In the genomic region with DNA sequence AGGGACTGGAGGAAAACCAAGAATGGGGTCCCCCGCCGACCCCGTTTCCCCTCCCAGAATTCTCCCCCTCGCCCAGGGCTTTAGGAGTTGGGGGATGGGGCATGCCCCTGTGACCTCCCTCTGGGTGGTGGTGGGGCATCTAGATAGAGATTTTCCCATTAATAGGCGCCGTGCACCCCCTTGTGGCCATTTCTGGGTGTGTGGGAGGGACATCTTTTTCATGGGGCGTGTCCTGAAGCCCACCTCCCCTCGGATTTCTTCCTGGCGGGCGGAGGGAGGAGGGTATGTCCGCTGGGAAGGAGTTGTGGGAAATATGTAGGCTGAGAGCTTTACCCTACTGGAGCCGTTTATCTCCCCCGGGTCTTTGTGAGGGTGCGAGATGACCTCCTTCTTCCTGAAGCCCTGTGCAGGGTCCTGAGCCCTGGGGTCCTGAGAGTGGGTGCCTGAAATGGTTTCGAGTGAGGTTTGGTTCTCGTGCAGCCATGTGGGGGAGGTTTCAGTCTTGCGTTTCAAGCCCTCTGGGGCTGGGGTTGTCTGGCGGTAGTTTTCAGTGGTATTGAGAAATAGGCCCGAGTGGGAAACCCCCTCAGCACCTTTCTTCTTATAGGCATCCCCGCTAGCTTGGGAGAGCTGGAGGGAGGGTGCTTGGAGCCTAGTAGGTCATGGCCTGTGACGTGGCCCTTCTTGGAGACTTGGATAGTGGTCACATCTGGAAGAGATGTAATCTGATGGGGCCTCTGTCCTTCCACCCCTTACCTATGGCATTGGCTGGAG, we compare ENCODE assay signal across 8 cellular contexts. TPM values are rescaled to one million over a fixed set of nuclear protein-coding genes. Genes with fewer than 3 reads are reported as not detected.
DNase-seq lines count a peak whose midpoint lies in the region; ATAC-seq and TF ChIP-seq lines count a peak whose summit lies in the region.

No MANE protein-coding gene starts in this region.

- H3K36me3 Mint-ChIP-seq in WTC11 = peaks cover 26% of the 10 kb centered on the region

- peak overlapping the region; percentile 100 for H3K4me3 ChIP-seq in cardiac fibroblast (replicated peaks in 1 of 2; ENCODE audit: low read depth in 2 of 2, low read length in 2 of 2)

- TF ChIP-seq CTCF in WTC11 (IDR thresholded peaks at IDR 0.05) = peak; percentile 75; the same call in 1 of the 2 replicates
- peak; percentile 58 for TF ChIP-seq CTCF in cardiac fibroblast (IDR thresholded peaks at IDR 0.05; ENCODE audit: low read depth, low read length)

- peak; percentile 3 for ATAC-seq in WTC11
- ATAC-seq in HG03196 (IDR thresholded peaks at IDR 0.05; ENCODE audit: unreplicated experiment) = no peak

- DNase-seq in NCI-H2081 (lab: John Stamatoyannopoulos, UW) (peak; percentile 53 to 64), NCI-H2081 treated with DMSO at 0.1 percent for 48 hours (lab: John Stamatoyannopoulos, UW) (no peak), NCI-H2107 (lab: John Stamatoyannopoulos, UW) (peak; percentile 60), WTC11 (ENCODE audit: low spot score) (peak; percentile 95), cardiac fibroblast (ENCODE audit: low read depth in 2 of 2) (peak; percentile 57 to 77), kidney tubule cell (ENCODE audit: low spot score) (peak; percentile 67)
- peak; percentile 84 for DNase-seq in stimulated activated CD4-positive, alpha-beta T cell treated with anti-CD3 and anti-CD28 coated beads, Interleukin-1b, Interleukin-23, amount 100 ng/mL, for 48 hours

- H3K4me3 Mint-ChIP-seq in WTC11 = peak overlapping the region; percentile 88

- no peaks in the 10 kb centered on the region for H3K9me3 Mint-ChIP-seq in WTC11

- no peaks in the 10 kb centered on the region for H3K27me3 Mint-ChIP-seq in WTC11 (ENCODE audit: low read depth)

- H3K4me1 Mint-ChIP-seq in WTC11 = peaks cover 26% of the 10 kb centered on the region

- CTCF ChIA-PET in WTC11 (lab: Charles Lee) = interaction anchor here (0.7 to 10.7 kb wide), 14 partner anchors 11 to 470 kb away, joined by 3 to 108 read pairs (median 4); a partner anchor contains a TSS

- POLR2A ChIA-PET in WTC11 (lab: Charles Lee) = interaction anchor here (1.0 to 3.4 kb wide), 5 partner anchors 12 to 98 kb away, joined by 4 to 30 read pairs (median 6); a partner anchor contains a TSS

- peak overlapping the region; percentile 91 for H3K27ac Mint-ChIP-seq in WTC11

TF ChIP-seq in WTC11, 78 proteins besides CTCF, POLR2A, EP300 and RAD21 (continues in another document):
- TF ChIP-seq GTF2I (CRISPR knock-in tag; conservative IDR thresholded peaks at IDR 0.05) = no peak
- TF ChIP-seq ETV6 (CRISPR knock-in tag; IDR thresholded peaks at IDR 0.05) = no peak
- TF ChIP-seq, protein P1, sequence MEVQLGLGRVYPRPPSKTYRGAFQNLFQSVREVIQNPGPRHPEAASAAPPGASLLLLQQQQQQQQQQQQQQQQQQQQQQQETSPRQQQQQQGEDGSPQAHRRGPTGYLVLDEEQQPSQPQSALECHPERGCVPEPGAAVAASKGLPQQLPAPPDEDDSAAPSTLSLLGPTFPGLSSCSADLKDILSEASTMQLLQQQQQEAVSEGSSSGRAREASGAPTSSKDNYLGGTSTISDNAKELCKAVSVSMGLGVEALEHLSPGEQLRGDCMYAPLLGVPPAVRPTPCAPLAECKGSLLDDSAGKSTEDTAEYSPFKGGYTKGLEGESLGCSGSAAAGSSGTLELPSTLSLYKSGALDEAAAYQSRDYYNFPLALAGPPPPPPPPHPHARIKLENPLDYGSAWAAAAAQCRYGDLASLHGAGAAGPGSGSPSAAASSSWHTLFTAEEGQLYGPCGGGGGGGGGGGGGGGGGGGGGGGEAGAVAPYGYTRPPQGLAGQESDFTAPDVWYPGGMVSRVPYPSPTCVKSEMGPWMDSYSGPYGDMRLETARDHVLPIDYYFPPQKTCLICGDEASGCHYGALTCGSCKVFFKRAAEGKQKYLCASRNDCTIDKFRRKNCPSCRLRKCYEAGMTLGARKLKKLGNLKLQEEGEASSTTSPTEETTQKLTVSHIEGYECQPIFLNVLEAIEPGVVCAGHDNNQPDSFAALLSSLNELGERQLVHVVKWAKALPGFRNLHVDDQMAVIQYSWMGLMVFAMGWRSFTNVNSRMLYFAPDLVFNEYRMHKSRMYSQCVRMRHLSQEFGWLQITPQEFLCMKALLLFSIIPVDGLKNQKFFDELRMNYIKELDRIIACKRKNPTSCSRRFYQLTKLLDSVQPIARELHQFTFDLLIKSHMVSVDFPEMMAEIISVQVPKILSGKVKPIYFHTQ (CRISPR knock-in tag; IDR thresholded peaks at IDR 0.05) = 0 out of 2 replicates have a peak, but pooled peaks have one; percentile 41
- no peak for TF ChIP-seq PRRX2 (CRISPR knock-in tag; IDR thresholded peaks at IDR 0.05)
- TF ChIP-seq, protein P2, sequence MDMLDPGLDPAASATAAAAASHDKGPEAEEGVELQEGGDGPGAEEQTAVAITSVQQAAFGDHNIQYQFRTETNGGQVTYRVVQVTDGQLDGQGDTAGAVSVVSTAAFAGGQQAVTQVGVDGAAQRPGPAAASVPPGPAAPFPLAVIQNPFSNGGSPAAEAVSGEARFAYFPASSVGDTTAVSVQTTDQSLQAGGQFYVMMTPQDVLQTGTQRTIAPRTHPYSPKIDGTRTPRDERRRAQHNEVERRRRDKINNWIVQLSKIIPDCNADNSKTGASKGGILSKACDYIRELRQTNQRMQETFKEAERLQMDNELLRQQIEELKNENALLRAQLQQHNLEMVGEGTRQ (CRISPR knock-in tag; IDR thresholded peaks at IDR 0.05) = no peak
- no peak for TF ChIP-seq MYBL2 (CRISPR knock-in tag; IDR thresholded peaks at IDR 0.05)
- no peak for TF ChIP-seq NFYB (CRISPR knock-in tag; conservative IDR thresholded peaks at IDR 0.05; ENCODE audit: low read depth)
- TF ChIP-seq CREB1 (CRISPR knock-in tag; IDR thresholded peaks at IDR 0.05) = no peak
- TF ChIP-seq TEAD1 (CRISPR knock-in tag; IDR thresholded peaks at IDR 0.05) = peak; percentile 28; the same call in 1 of the 2 replicates
- no peak for TF ChIP-seq NR1H2 (CRISPR knock-in tag; IDR thresholded peaks at IDR 0.05)
- TF ChIP-seq, protein P3, sequence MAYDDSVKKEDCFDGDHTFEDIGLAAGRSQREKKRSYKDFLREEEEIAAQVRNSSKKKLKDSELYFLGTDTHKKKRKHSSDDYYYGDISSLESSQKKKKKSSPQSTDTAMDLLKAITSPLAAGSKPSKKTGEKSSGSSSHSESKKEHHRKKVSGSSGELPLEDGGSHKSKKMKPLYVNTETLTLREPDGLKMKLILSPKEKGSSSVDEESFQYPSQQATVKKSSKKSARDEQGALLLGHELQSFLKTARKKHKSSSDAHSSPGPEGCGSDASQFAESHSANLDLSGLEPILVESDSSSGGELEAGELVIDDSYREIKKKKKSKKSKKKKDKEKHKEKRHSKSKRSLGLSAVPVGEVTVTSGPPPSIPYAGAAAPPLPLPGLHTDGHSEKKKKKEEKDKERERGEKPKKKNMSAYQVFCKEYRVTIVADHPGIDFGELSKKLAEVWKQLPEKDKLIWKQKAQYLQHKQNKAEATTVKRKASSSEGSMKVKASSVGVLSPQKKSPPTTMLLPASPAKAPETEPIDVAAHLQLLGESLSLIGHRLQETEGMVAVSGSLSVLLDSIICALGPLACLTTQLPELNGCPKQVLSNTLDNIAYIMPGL (CRISPR knock-in tag; IDR thresholded peaks at IDR 0.05) = no peak
- no peak for TF ChIP-seq ESRRA (CRISPR knock-in tag; IDR thresholded peaks at IDR 0.05; ENCODE audit: borderline replicate concordance)
- no peak for TF ChIP-seq ZBTB21 (CRISPR knock-in tag; IDR thresholded peaks at IDR 0.05; ENCODE audit: borderline replicate concordance)
- TF ChIP-seq, protein P4, sequence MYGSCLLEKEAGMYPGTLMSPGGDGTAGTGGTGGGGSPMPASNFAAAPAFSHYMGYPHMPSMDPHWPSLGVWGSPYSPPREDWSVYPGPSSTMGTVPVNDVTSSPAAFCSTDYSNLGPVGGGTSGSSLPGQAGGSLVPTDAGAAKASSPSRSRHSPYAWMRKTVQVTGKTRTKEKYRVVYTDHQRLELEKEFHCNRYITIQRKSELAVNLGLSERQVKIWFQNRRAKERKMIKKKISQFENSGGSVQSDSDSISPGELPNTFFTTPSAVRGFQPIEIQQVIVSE (CRISPR knock-in tag; IDR thresholded peaks at IDR 0.05; ENCODE audit: borderline replicate concordance) = no peak
- TF ChIP-seq SP1 (CRISPR knock-in tag; conservative IDR thresholded peaks at IDR 0.05) = peak; percentile 59
- TF ChIP-seq, protein P5, sequence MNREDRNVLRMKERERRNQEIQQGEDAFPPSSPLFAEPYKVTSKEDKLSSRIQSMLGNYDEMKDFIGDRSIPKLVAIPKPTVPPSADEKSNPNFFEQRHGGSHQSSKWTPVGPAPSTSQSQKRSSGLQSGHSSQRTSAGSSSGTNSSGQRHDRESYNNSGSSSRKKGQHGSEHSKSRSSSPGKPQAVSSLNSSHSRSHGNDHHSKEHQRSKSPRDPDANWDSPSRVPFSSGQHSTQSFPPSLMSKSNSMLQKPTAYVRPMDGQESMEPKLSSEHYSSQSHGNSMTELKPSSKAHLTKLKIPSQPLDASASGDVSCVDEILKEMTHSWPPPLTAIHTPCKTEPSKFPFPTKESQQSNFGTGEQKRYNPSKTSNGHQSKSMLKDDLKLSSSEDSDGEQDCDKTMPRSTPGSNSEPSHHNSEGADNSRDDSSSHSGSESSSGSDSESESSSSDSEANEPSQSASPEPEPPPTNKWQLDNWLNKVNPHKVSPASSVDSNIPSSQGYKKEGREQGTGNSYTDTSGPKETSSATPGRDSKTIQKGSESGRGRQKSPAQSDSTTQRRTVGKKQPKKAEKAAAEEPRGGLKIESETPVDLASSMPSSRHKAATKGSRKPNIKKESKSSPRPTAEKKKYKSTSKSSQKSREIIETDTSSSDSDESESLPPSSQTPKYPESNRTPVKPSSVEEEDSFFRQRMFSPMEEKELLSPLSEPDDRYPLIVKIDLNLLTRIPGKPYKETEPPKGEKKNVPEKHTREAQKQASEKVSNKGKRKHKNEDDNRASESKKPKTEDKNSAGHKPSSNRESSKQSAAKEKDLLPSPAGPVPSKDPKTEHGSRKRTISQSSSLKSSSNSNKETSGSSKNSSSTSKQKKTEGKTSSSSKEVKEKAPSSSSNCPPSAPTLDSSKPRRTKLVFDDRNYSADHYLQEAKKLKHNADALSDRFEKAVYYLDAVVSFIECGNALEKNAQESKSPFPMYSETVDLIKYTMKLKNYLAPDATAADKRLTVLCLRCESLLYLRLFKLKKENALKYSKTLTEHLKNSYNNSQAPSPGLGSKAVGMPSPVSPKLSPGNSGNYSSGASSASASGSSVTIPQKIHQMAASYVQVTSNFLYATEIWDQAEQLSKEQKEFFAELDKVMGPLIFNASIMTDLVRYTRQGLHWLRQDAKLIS (CRISPR knock-in tag; IDR thresholded peaks at IDR 0.05; ENCODE audit: borderline replicate concordance) = no peak
- TF ChIP-seq, protein P6, sequence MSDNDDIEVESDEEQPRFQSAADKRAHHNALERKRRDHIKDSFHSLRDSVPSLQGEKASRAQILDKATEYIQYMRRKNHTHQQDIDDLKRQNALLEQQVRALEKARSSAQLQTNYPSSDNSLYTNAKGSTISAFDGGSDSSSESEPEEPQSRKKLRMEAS (CRISPR knock-in tag; IDR thresholded peaks at IDR 0.05) = no peak

RNA-seq across cellular contexts. Expression of a gene that starts 1.0 kb away (rescaled TPM):
- total RNA-seq in WTC11 (2021) = 500 to 527 TPM (median 518 TPM) in 3 replicates

RNA-seq across cellular contexts. Expression of a gene that starts 11.3 kb away (rescaled TPM):
- 5.9 to 6.7 TPM (median 6.2 TPM) in 3 replicates for total RNA-seq in WTC11 (2021)

RNA-seq across cellular contexts. Expression of a gene that starts 12.4 kb away (rescaled TPM):
- 139 to 146 TPM (median 140 TPM) in 3 replicates for total RNA-seq in WTC11 (2021)

RNA-seq across cellular contexts. Expression of a gene that starts 12.4 kb away (rescaled TPM):
- total RNA-seq in WTC11 (2021) = 149 to 165 TPM (median 154 TPM) in 3 replicates

RNA-seq across cellular contexts. Expression of a gene that starts 12.8 kb away (rescaled TPM):
- total RNA-seq in WTC11 (2021) = 74.6 to 89.5 TPM (median 85.4 TPM) in 3 replicates
